8 cellular contexts compared by ENCODE assay signal in genomic region chr16:4660454-4661007, GRCh38. TPM values are rescaled to one million over a fixed set of nuclear protein-coding genes. Genes with fewer than 3 reads are reported as not detected.
A peak's percentile ranks its signal among the peaks of the same experiment; 100 is the strongest.
DNase-seq lines count a peak whose midpoint lies in the region; ATAC-seq and TF ChIP-seq lines count a peak whose summit lies in the region.

No MANE protein-coding gene starts in this region.

- no peak overlapping the region for H3K4me3 Mint-ChIP-seq in mesothelial cell of epicardium
- H3K4me3 Mint-ChIP-seq in stimulated activated effector memory CD8-positive, alpha-beta T cell treated with anti-CD3 and anti-CD28 coated beads, Interleukin-12 subunit alpha, Interleukin-12 subunit beta, amount 100 ng/mL, for 72 hours: peak overlapping the region; percentile 38

- DNase-seq in UCSD-AML1 (lab: John Stamatoyannopoulos, UW; ENCODE audit: unreplicated experiment): peak; percentile 66
- peak; percentile 68 for DNase-seq in astrocyte of the spinal cord (ENCODE audit: low read depth, low spot score)
- no peak for DNase-seq in mesothelial cell of epicardium (ENCODE audit: low spot score in 2 of 2, unreplicated experiment in 2 of 2)
- peak; percentile 56 to 62 for DNase-seq in stimulated activated effector memory CD8-positive, alpha-beta T cell treated with anti-CD3 and anti-CD28 coated beads, Interleukin-12 subunit alpha, Interleukin-12 subunit beta, amount 100 ng/mL, for 72 hours (ENCODE audit: low spot score in 2 of 2)
- no peak for DNase-seq in GM03348 (ENCODE audit: low spot score)

- no peaks in the 10 kb centered on the region for H3K27me3 Mint-ChIP-seq in mesothelial cell of epicardium (ENCODE audit: low read depth)

- in situ Hi-C loops in astrocyte of the spinal cord (cut with HindIII; ENCODE audit: low sequenced_read_pairs): no loop called here

- H3K36me3 Mint-ChIP-seq in mesothelial cell of epicardium: peaks cover 17% of the 10 kb centered on the region
- H3K36me3 Mint-ChIP-seq in stimulated activated effector memory CD8-positive, alpha-beta T cell treated with anti-CD3 and anti-CD28 coated beads, Interleukin-12 subunit alpha, Interleukin-12 subunit beta, amount 100 ng/mL, for 72 hours: peaks cover 81% of the 10 kb centered on the region

- H3K4me3 ChIP-seq in astrocyte of the spinal cord (ENCODE audit: low read depth, low read length): no peak overlapping the region

- peak overlapping the region; percentile 59 for H3K27ac Mint-ChIP-seq in mesothelial cell of epicardium
- peak overlapping the region; percentile 90 for H3K27ac Mint-ChIP-seq in stimulated activated effector memory CD8-positive, alpha-beta T cell treated with anti-CD3 and anti-CD28 coated beads, Interleukin-12 subunit alpha, Interleukin-12 subunit beta, amount 100 ng/mL, for 72 hours

- ATAC-seq in HG02678 (IDR thresholded peaks at IDR 0.05; ENCODE audit: unreplicated experiment) (peak; percentile 54), HG02623 (IDR thresholded peaks at IDR 0.05; ENCODE audit: unreplicated experiment) (no peak), GM21515 (IDR thresholded peaks at IDR 0.05; ENCODE audit: unreplicated experiment) (no peak)
- ATAC-seq in stimulated activated effector memory CD8-positive, alpha-beta T cell treated with anti-CD3 and anti-CD28 coated beads, Interleukin-12 subunit alpha, Interleukin-12 subunit beta, amount 100 ng/mL, for 72 hours: peak; percentile 90

- no peaks in the 10 kb centered on the region for H3K4me1 Mint-ChIP-seq in mesothelial cell of epicardium
- peaks cover 45% of the 10 kb centered on the region for H3K4me1 Mint-ChIP-seq in stimulated activated effector memory CD8-positive, alpha-beta T cell treated with anti-CD3 and anti-CD28 coated beads, Interleukin-12 subunit alpha, Interleukin-12 subunit beta, amount 100 ng/mL, for 72 hours

- TF ChIP-seq CTCF in astrocyte of the spinal cord (IDR thresholded peaks at IDR 0.05; ENCODE audit: low read depth, low read length): no peak
- TF ChIP-seq CTCF in mesothelial cell of epicardium (IDR thresholded peaks at IDR 0.05; ENCODE audit: unreplicated experiment): no peak

- no peaks in the 10 kb centered on the region for H3K9me3 Mint-ChIP-seq in mesothelial cell of epicardium
- no peaks in the 10 kb centered on the region for H3K9me3 Mint-ChIP-seq in stimulated activated effector memory CD8-positive, alpha-beta T cell treated with anti-CD3 and anti-CD28 coated beads, Interleukin-12 subunit alpha, Interleukin-12 subunit beta, amount 100 ng/mL, for 72 hours

RNA-seq across cellular contexts. Expression of gene NUDT16L1, which starts 32.8 kb away (rescaled TPM):
- total RNA-seq in mesothelial cell of epicardium: 28.4 to 33.0 TPM (median 31.1 TPM) in 3 replicates

RNA-seq across cellular contexts. Expression of gene MGRN1, which starts 35.9 kb away (rescaled TPM):
- total RNA-seq in mesothelial cell of epicardium: 110 to 121 TPM (median 117 TPM) in 3 replicates

RNA-seq across cellular contexts. Expression of gene UBALD1, which starts 45.8 kb away (rescaled TPM):
- total RNA-seq in mesothelial cell of epicardium: 51.3 to 59.3 TPM (median 53.1 TPM) in 3 replicates

Comparison
In these comparisons a context has a peak if more than half of its experiments do, and no peak if none do; other contexts are left out.
1. ATAC-seq: peak in HG02678 (single experiment) and stimulated activated effector memory CD8-positive, alpha-beta T cell treated with anti-CD3 and anti-CD28 coated beads, Interleukin-12 subunit alpha, Interleukin-12 subunit beta, amount 100 ng/mL, for 72 hours (single experiment); none in HG02623 (single experiment) and GM21515 (single experiment).
2. DNase-seq: peak in UCSD-AML1 (single experiment), astrocyte of the spinal cord (single experiment) and stimulated activated effector memory CD8-positive, alpha-beta T cell treated with anti-CD3 and anti-CD28 coated beads, Interleukin-12 subunit alpha, Interleukin-12 subunit beta, amount 100 ng/mL, for 72 hours (2 of 2); none in mesothelial cell of epicardium (0 of 2) and GM03348 (single experiment).